ENCODE assay signal across 8 cellular contexts in genomic region chrX:23952984-23953907, GRCh38. TPM values are rescaled to one million over a fixed set of nuclear protein-coding genes. Genes with fewer than 3 reads are reported as not detected.
DNase-seq lines count a peak whose midpoint lies in the region; ATAC-seq lines count a peak whose summit lies in the region.

No MANE protein-coding gene starts in this region.

- DNase-seq in SIG-M5 treated with dmso at 0.1 percent for 504 hours (lab: John Stamatoyannopoulos, UW; ENCODE audit: unreplicated experiment) (peak; percentile 75), astrocyte of the hippocampus (ENCODE audit: low read depth, low spot score) (peak; percentile 5), renal cortical epithelial cell (ENCODE audit: low read depth) (peak; percentile 24), foreskin melanocyte (no peak)

- H4K20me1 ChIP-seq in BLaER1, result no peaks in the 10 kb centered on the region

- ATAC-seq in GM19328 (IDR thresholded peaks at IDR 0.05; ENCODE audit: unreplicated experiment), result peak; percentile 84
- ATAC-seq in HG03280 (IDR thresholded peaks at IDR 0.05; ENCODE audit: unreplicated experiment), result peak; percentile 91
- no peak for ATAC-seq in esophagus mucosa

- peak overlapping the region; percentile 59 for H3K27ac ChIP-seq in BLaER1

- no peaks in the 10 kb centered on the region for H3K27me3 ChIP-seq in BLaER1

- peak overlapping the region; percentile 51; the same call in 1 of the 2 replicates for H3K9ac ChIP-seq in BLaER1

- no peaks in the 10 kb centered on the region for H3K9me3 ChIP-seq in BLaER1

- peaks cover 14% of the 10 kb centered on the region for H3K4me1 ChIP-seq in BLaER1

- H3K4me3 ChIP-seq in BLaER1, result 0 out of 2 replicates have a peak overlapping the region, but pooled peaks have one; percentile 8

- H3K36me3 ChIP-seq in BLaER1, result no peaks in the 10 kb centered on the region

- peak overlapping the region; percentile 64 for H3K4me2 ChIP-seq in BLaER1

RNA-seq across cellular contexts. Expression of gene CXorf58, which starts 45.4 kb away (rescaled TPM):
- not detected in 2 replicates for total RNA-seq in renal cortical epithelial cell
- total RNA-seq in esophagus mucosa, result not detected

RNA-seq across cellular contexts. Expression of gene APOO, which starts 45.5 kb away (rescaled TPM):
- total RNA-seq in renal cortical epithelial cell (16.1 and 16.3 TPM in 2 replicates), esophagus mucosa (18.4 TPM)
